In the genomic region with DNA sequence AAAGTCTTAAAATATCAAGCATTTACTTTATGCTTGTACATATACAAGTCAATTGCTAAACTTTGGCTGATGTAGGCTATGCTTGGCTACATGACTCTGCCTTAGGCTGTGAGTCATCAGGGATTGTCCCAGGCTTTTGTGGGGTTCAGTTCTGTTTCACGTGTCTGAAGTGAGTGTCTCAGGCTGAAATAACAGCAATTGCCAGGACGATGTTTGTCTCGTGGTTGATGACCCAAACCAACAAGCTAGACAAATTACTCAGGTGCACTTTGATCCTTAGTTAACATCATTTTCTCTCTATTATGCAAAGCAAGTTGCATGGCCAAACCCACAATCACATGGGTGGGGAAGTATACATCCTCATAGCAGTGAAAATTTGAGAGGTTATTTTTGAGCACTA, we compare ENCODE assay signal across 14 cellular contexts.
DNase-seq lines count a peak whose midpoint lies in the region; ATAC-seq and TF ChIP-seq lines count a peak whose summit lies in the region.
"Had no signal": no experiment of that assay in that cellular context is flagged by ENCODE, and none has a peak within 500 bp of the region (broad histone marks: within the 10 kb centered on the region; RNA-seq: fewer than 3 reads in every experiment).

No MANE protein-coding gene starts in this region.

- peak; percentile 16 for DNase-seq in adipocyte (ENCODE audit: low read depth)
- peak; percentile 42 for DNase-seq in kidney epithelial cell (ENCODE audit: low read depth)
- no peak for DNase-seq in COLO829 (ENCODE audit: low spot score)
- no peak for DNase-seq in cardiac septum (ENCODE audit: low spot score)
- DNase-seq: activated CD4-positive, alpha-beta T cell treated with anti-CD3 and anti-CD28 coated beads, Interleukin-2, amount 50 U/mL, for 1 hour; activated effector memory CD4-positive, alpha-beta T cell treated with Interleukin-2 at 50 U/mL for 16 hours; Kasumi-1; naive B cell; NCI-H2029; thyroid gland had no signal

- no peaks in the 10 kb centered on the region for H3K4me1 ChIP-seq in adipocyte (ENCODE audit: control insufficient read depth, insufficient read depth, low read length)
- H3K4me1 ChIP-seq: thyroid gland had no signal

- intact Hi-C loops in cardiac septum (cut with DNase I), result no loop called here

- H3K9ac ChIP-seq in adipocyte (ENCODE audit: low read length), result no peak overlapping the region

- H3K36me3 ChIP-seq in adipocyte (ENCODE audit: control insufficient read depth, insufficient read depth, low read length, severe bottlenecking), result no peaks in the 10 kb centered on the region
- no peaks in the 10 kb centered on the region for H3K36me3 ChIP-seq in kidney epithelial cell (ENCODE audit: control insufficient read depth, insufficient read depth, low read length)
- H3K36me3 ChIP-seq: thyroid gland had no signal

- H3K27me3 ChIP-seq in adipocyte (replicated peaks; ENCODE audit: control insufficient read depth, insufficient read depth, low read length) (no peaks in the 10 kb centered on the region), kidney epithelial cell (ENCODE audit: control insufficient read depth, insufficient read depth, low read length) (no peaks in the 10 kb centered on the region)
- H3K27me3 ChIP-seq: thyroid gland had no signal

- H3K9me3 ChIP-seq in adipocyte (ENCODE audit: control insufficient read depth, low read length), result no peaks in the 10 kb centered on the region
- H3K9me3 ChIP-seq: thyroid gland had no signal

- H3K4me3 ChIP-seq in adipocyte (ENCODE audit: low read length) (no peak overlapping the region), kidney epithelial cell (ENCODE audit: low read depth, low read length) (no peak overlapping the region)
- H3K4me3 ChIP-seq: skin epidermis, thyroid gland had no signal

- ATAC-seq in GM18870 (IDR thresholded peaks at IDR 0.05; ENCODE audit: unreplicated experiment) (peak; percentile 88), HG03442 (IDR thresholded peaks at IDR 0.05; ENCODE audit: unreplicated experiment) (peak; percentile 80), GM21367 (IDR thresholded peaks at IDR 0.05; ENCODE audit: unreplicated experiment) (no peak)

- TF ChIP-seq CTCF in kidney epithelial cell (IDR thresholded peaks at IDR 0.05; ENCODE audit: insufficient read depth, low read length, poor library complexity, severe bottlenecking), result no peak

Comparison
In these comparisons a context has a peak if more than half of its experiments do, and no peak if none do; other contexts are left out.
1. DNase-seq: peak in adipocyte (single experiment) and kidney epithelial cell (single experiment); none in COLO829 (single experiment) and cardiac septum (single experiment).